1 cellular context compared by ENCODE assay signal in the genomic region with DNA sequence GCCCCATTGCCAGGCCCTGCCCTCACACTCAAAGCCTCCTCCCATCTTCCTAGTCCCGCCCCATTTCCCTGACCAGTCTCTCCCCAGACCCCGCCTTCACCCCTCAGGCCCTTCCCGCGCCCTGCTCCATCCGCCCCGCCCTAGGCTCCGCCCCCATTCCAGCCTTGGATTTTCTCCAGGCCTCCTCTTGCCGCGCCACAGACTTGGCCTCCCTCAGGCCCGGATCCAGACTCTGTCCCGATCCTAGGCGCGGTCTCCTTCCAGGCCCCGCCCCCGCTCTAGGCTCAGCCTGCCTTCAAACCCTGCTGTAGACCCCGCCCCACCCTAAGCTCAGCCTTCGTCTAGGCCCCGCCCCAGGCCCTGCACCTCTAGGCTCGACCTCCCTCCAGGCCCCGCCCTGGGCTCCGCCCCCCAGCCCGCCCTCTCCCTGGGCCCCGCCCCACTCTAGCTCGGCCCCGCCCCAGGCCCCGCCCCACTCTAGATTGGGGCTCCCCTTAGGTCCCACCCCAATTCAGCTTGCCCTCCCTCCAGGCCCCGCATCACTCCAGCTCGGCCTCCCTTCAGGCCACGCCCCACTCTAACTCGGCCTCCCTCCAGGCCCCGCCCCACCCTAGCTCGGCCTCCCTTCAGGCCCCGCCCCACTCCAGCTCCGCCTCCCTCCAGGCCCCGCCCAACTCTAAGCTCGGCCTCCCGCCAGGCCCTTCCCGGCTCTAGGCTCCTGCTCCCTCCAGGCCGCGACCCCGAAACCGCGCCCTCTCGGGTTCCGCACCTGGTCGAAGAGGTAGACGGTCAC.
TF ChIP-seq lines count a peak whose summit lies in the region.

No MANE protein-coding gene starts in this region.

TF ChIP-seq in K562, 482 proteins besides CTCF, POLR2A, EP300 and RAD21 (continued from another document):
- TF ChIP-seq, protein P1, sequence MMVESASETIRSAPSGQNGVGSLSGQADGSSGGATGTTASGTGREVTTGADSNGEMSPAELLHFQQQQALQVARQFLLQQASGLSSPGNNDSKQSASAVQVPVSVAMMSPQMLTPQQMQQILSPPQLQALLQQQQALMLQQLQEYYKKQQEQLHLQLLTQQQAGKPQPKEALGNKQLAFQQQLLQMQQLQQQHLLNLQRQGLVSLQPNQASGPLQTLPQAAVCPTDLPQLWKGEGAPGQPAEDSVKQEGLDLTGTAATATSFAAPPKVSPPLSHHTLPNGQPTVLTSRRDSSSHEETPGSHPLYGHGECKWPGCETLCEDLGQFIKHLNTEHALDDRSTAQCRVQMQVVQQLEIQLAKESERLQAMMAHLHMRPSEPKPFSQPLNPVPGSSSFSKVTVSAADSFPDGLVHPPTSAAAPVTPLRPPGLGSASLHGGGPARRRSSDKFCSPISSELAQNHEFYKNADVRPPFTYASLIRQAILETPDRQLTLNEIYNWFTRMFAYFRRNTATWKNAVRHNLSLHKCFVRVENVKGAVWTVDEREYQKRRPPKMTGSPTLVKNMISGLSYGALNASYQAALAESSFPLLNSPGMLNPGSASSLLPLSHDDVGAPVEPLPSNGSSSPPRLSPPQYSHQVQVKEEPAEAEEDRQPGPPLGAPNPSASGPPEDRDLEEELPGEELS (CRISPR knock-in tag; IDR thresholded peaks at IDR 0.05; ENCODE audit: borderline replicate concordance): no peak
- TF ChIP-seq NFIX (CRISPR knock-in tag; IDR thresholded peaks at IDR 0.05; ENCODE audit: low read depth): no peak
- no peak for TF ChIP-seq FOXK2 (conservative IDR thresholded peaks at IDR 0.05 in 1 of 2, IDR thresholded peaks at IDR 0.05 in 1 of 2; ENCODE audit: low read depth in 2 of 2)
- no peak for TF ChIP-seq CSDE1 (IDR thresholded peaks at IDR 0.05)
- TF ChIP-seq MBD2 (IDR thresholded peaks at IDR 0.05; ENCODE audit: borderline replicate concordance, low read depth): peak; percentile 27; the same call in 1 of the 2 replicates
- TF ChIP-seq TEAD2 (tag; IDR thresholded peaks at IDR 0.05): no peak
- TF ChIP-seq ZFX (CRISPR knock-in tag; IDR thresholded peaks at IDR 0.05): peak; percentile 97
- TF ChIP-seq NFE2 (IDR thresholded peaks at IDR 0.05; ENCODE audit: low read depth): no peak
- peak; percentile 38; the same call in 1 of the 2 replicates for TF ChIP-seq ATF7 (IDR thresholded peaks at IDR 0.05)
- TF ChIP-seq, protein P2, sequence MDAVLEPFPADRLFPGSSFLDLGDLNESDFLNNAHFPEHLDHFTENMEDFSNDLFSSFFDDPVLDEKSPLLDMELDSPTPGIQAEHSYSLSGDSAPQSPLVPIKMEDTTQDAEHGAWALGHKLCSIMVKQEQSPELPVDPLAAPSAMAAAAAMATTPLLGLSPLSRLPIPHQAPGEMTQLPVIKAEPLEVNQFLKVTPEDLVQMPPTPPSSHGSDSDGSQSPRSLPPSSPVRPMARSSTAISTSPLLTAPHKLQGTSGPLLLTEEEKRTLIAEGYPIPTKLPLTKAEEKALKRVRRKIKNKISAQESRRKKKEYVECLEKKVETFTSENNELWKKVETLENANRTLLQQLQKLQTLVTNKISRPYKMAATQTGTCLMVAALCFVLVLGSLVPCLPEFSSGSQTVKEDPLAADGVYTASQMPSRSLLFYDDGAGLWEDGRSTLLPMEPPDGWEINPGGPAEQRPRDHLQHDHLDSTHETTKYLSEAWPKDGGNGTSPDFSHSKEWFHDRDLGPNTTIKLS (IDR thresholded peaks at IDR 0.05; ENCODE audit: borderline replicate concordance, low read depth): no peak
- no peak for TF ChIP-seq ZFP30 (CRISPR knock-in tag; IDR thresholded peaks at IDR 0.05; ENCODE audit: borderline replicate concordance)
- TF ChIP-seq BACH1 (tag; IDR thresholded peaks at IDR 0.05): no peak
- no peak for TF ChIP-seq ESRRA (IDR thresholded peaks at IDR 0.05; ENCODE audit: borderline replicate concordance, low read depth)
- TF ChIP-seq E2F3 (CRISPR knock-in tag; IDR thresholded peaks at IDR 0.05): no peak
- peak; percentile 92 for TF ChIP-seq ZBED1 (IDR thresholded peaks at IDR 0.05)
- peak; percentile 76 to 87; a peak in 3 of 4 replicates for TF ChIP-seq MAZ (CRISPR knock-in tag; conservative IDR thresholded peaks at IDR 0.05 in 1 of 2, IDR thresholded peaks at IDR 0.05 in 1 of 2)
- TF ChIP-seq, protein P3, sequence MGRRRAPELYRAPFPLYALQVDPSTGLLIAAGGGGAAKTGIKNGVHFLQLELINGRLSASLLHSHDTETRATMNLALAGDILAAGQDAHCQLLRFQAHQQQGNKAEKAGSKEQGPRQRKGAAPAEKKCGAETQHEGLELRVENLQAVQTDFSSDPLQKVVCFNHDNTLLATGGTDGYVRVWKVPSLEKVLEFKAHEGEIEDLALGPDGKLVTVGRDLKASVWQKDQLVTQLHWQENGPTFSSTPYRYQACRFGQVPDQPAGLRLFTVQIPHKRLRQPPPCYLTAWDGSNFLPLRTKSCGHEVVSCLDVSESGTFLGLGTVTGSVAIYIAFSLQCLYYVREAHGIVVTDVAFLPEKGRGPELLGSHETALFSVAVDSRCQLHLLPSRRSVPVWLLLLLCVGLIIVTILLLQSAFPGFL (CRISPR knock-in tag; IDR thresholded peaks at IDR 0.05): no peak
- TF ChIP-seq SMARCA5 (IDR thresholded peaks at IDR 0.05): no peak
- peak; percentile 79 for TF ChIP-seq SP1 (CRISPR knock-in tag; IDR thresholded peaks at IDR 0.05)
- TF ChIP-seq, protein P4, sequence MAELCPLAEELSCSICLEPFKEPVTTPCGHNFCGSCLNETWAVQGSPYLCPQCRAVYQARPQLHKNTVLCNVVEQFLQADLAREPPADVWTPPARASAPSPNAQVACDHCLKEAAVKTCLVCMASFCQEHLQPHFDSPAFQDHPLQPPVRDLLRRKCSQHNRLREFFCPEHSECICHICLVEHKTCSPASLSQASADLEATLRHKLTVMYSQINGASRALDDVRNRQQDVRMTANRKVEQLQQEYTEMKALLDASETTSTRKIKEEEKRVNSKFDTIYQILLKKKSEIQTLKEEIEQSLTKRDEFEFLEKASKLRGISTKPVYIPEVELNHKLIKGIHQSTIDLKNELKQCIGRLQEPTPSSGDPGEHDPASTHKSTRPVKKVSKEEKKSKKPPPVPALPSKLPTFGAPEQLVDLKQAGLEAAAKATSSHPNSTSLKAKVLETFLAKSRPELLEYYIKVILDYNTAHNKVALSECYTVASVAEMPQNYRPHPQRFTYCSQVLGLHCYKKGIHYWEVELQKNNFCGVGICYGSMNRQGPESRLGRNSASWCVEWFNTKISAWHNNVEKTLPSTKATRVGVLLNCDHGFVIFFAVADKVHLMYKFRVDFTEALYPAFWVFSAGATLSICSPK (IDR thresholded peaks at IDR 0.05; ENCODE audit: borderline replicate concordance): no peak
- TF ChIP-seq MCM5 (IDR thresholded peaks at IDR 0.05; ENCODE audit: low read depth): no peak
- TF ChIP-seq, protein P5, sequence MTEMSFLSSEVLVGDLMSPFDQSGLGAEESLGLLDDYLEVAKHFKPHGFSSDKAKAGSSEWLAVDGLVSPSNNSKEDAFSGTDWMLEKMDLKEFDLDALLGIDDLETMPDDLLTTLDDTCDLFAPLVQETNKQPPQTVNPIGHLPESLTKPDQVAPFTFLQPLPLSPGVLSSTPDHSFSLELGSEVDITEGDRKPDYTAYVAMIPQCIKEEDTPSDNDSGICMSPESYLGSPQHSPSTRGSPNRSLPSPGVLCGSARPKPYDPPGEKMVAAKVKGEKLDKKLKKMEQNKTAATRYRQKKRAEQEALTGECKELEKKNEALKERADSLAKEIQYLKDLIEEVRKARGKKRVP (CRISPR knock-in tag; IDR thresholded peaks at IDR 0.05): 0 out of 2 replicates have a peak, but pooled peaks have one; percentile 30
- TF ChIP-seq SAFB (IDR thresholded peaks at IDR 0.05; ENCODE audit: borderline replicate concordance, low read depth, low read length): no peak
TF ChIP-seq in K562: peak in this region for 55.
